28 cellular contexts compared by ENCODE assay signal in genomic region chr11:67626970-67627369, GRCh38. TPM values are rescaled to one million over a fixed set of nuclear protein-coding genes. Genes with fewer than 3 reads are reported as not detected.
DNase-seq lines count a peak whose midpoint lies in the region; ATAC-seq and TF ChIP-seq lines count a peak whose summit lies in the region.
"Had no signal": no experiment of that assay in that cellular context is flagged by ENCODE, and none has a peak within 500 bp of the region (broad histone marks: within the 10 kb centered on the region; RNA-seq: fewer than 3 reads in every experiment).

No MANE protein-coding gene starts in this region.

- H3K9me3 ChIP-seq in right cardiac atrium (ENCODE audit: control insufficient read depth, low read length), result no peaks in the 10 kb centered on the region
- H3K9me3 ChIP-seq in gastrocnemius medialis, result no peaks in the 10 kb centered on the region
- H3K9me3 ChIP-seq: adrenal gland, body of pancreas, thyroid gland had no signal

- H3K4me3 ChIP-seq in right cardiac atrium (ENCODE audit: low read length) (no peak overlapping the region), gastrocnemius medialis (no peak overlapping the region)
- H3K4me3 ChIP-seq: adrenal gland, body of pancreas, thyroid gland had no signal

- peak overlapping the region; percentile 88 for H3K27ac Mint-ChIP-seq in WTC11
- H3K27ac Mint-ChIP-seq in mesothelial cell of epicardium, result peak overlapping the region; percentile 0
- no peak overlapping the region for H3K27ac Mint-ChIP-seq in activated CD8-positive, alpha-beta T cell treated with anti-CD3 and anti-CD28 coated beads for 36 hours
- H3K27ac Mint-ChIP-seq: activated naive CD4-positive, alpha-beta T cell treated with anti-CD3 and anti-CD28 coated beads for 36 hours; memory B cell; stimulated activated naive CD8-positive, alpha-beta T cell treated with anti-CD3 and anti-CD28 coated beads, Interleukin-15, Interleukin-2, amounts not matched to agents 100 ng/mL and 50 ng/mL, for 24 hours had no signal

- intact Hi-C loops in left ventricle myocardium superior (cut with micrococcal nuclease), result no loop called here
- intact Hi-C loops in right cardiac atrium (cut with DNase I), result no loop called here
- intact Hi-C loops in gastrocnemius medialis (cut with DNase I; ENCODE audit: low total_unique reads), result no loop called here
- intact Hi-C loops in activated CD8-positive, alpha-beta T cell treated with anti-CD3 and anti-CD28 coated beads for 36 hours (cut with micrococcal nuclease), result no loop called here

- H3K27me3 Mint-ChIP-seq in WTC11 (ENCODE audit: low read depth), result peaks cover 10% of the 10 kb centered on the region
- peaks cover under 1% of the 10 kb centered on the region for H3K27me3 Mint-ChIP-seq in mesothelial cell of epicardium (ENCODE audit: low read depth)
- no peaks in the 10 kb centered on the region for H3K27me3 Mint-ChIP-seq in activated CD8-positive, alpha-beta T cell treated with anti-CD3 and anti-CD28 coated beads for 36 hours
- H3K27me3 Mint-ChIP-seq: memory B cell; stimulated activated naive CD8-positive, alpha-beta T cell treated with anti-CD3 and anti-CD28 coated beads, Interleukin-15, Interleukin-2, amounts not matched to agents 100 ng/mL and 50 ng/mL, for 24 hours had no signal

- in situ Hi-C loops in gastrocnemius medialis (cut with MboI; ENCODE audit: low sequenced_read_pairs in 4 of 4), result no loop called here

- H3K4me1 Mint-ChIP-seq in WTC11 (peaks cover 38% of the 10 kb centered on the region), mesothelial cell of epicardium (peaks cover 16% of the 10 kb centered on the region)
- H3K4me1 Mint-ChIP-seq in activated CD8-positive, alpha-beta T cell treated with anti-CD3 and anti-CD28 coated beads for 36 hours (ENCODE audit: low read depth), result peaks cover 7% of the 10 kb centered on the region

- WGBS in right cardiac atrium, result 93% methylated on average over 10 of the region's 10 CpGs

- H3K4me1 ChIP-seq in right cardiac atrium (ENCODE audit: control insufficient read depth, insufficient read depth, low read length) (peaks cover 2% of the 10 kb centered on the region), gastrocnemius medialis (peaks cover 5% of the 10 kb centered on the region in 2 donors)

- H3K27me3 ChIP-seq in right cardiac atrium (ENCODE audit: control insufficient read depth, insufficient read depth), result no peaks in the 10 kb centered on the region
- no peaks in the 10 kb centered on the region for H3K27me3 ChIP-seq in gastrocnemius medialis
- H3K27me3 ChIP-seq: adrenal gland, body of pancreas, thyroid gland had no signal

- no peak for TF ChIP-seq POLR2A in gastrocnemius medialis (IDR thresholded peaks at IDR 0.05)

- H3K36me3 Mint-ChIP-seq in WTC11 (peaks cover 32% of the 10 kb centered on the region), mesothelial cell of epicardium (peaks cover 14% of the 10 kb centered on the region)
- peaks cover 5% of the 10 kb centered on the region for H3K36me3 Mint-ChIP-seq in activated CD8-positive, alpha-beta T cell treated with anti-CD3 and anti-CD28 coated beads for 36 hours (ENCODE audit: low read depth)
- H3K36me3 Mint-ChIP-seq: memory B cell had no signal

- H3K4me3 Mint-ChIP-seq in WTC11 (no peak overlapping the region), mesothelial cell of epicardium (no peak overlapping the region)
- H3K4me3 Mint-ChIP-seq in activated CD8-positive, alpha-beta T cell treated with anti-CD3 and anti-CD28 coated beads for 36 hours, result no peak overlapping the region
- H3K4me3 Mint-ChIP-seq: activated naive CD4-positive, alpha-beta T cell treated with anti-CD3 and anti-CD28 coated beads for 36 hours; memory B cell; stimulated activated naive CD8-positive, alpha-beta T cell treated with anti-CD3 and anti-CD28 coated beads, Interleukin-15, Interleukin-2, amounts not matched to agents 100 ng/mL and 50 ng/mL, for 24 hours had no signal

- peak; percentile 20 for DNase-seq in left ventricle myocardium superior
- DNase-seq in right cardiac atrium, result no peak
- DNase-seq in WTC11 (ENCODE audit: low spot score), result no peak
- no peak for DNase-seq in mesothelial cell of epicardium (ENCODE audit: low spot score in 2 of 2, unreplicated experiment in 2 of 2)
- DNase-seq in NCI-H146 (lab: John Stamatoyannopoulos, UW), result no peak
- no peak for DNase-seq in gastrocnemius medialis
- no peak for DNase-seq in activated CD8-positive, alpha-beta T cell treated with anti-CD3 and anti-CD28 coated beads for 36 hours
- DNase-seq: ACHN; activated CD4-positive, CD25-positive, alpha-beta regulatory T cell; activated naive CD4-positive, alpha-beta T cell treated with anti-CD3 and anti-CD28 coated beads for 36 hours; DMS153; glutamatergic neuron; Kasumi-1; NCI-H1436 treated with DMSO at 0.1 percent for 48 hours; NCI-H446; OCI-M1; SW 1271; T1000; thyroid gland had no signal

- TF ChIP-seq CTCF in WTC11 (IDR thresholded peaks at IDR 0.05) (no peak), mesothelial cell of epicardium (IDR thresholded peaks at IDR 0.05; ENCODE audit: unreplicated experiment) (no peak), gastrocnemius medialis (IDR thresholded peaks at IDR 0.05 in 4 of 5, conservative IDR thresholded peaks at IDR 0.05 in 1 of 5) (no peak)
- no peak for TF ChIP-seq CTCF in activated CD8-positive, alpha-beta T cell treated with anti-CD3 and anti-CD28 coated beads for 36 hours (IDR thresholded peaks at IDR 0.05)

- CTCF ChIA-PET in WTC11 (lab: Charles Lee), result interaction anchor here (1.0 to 1.4 kb wide), 3 partner anchors 13 to 54 kb away, joined by 3 to 8 read pairs (median 4); no protein-coding TSS in a partner anchor
- CTCF ChIA-PET in activated CD8-positive, alpha-beta T cell treated with anti-CD3 and anti-CD28 coated beads for 36 hours (lab: Charles Lee), result interaction anchor here (0.8 to 8.6 kb wide), 3 partner anchors 12 to 54 kb away, joined by 3 to 127 read pairs (median 89); partner anchors contain the start of gene ACY3

- POLR2A ChIA-PET in WTC11 (lab: Charles Lee), result no interaction called here
- POLR2A ChIA-PET in activated CD8-positive, alpha-beta T cell treated with anti-CD3 and anti-CD28 coated beads for 36 hours (lab: Charles Lee), result interaction anchor here (2.7 to 5.9 kb wide), 2 partner anchors 9 to 12 kb away, joined by 10 to 48 read pairs; no protein-coding TSS in a partner anchor

- H3K27ac ChIP-seq in right cardiac atrium (ENCODE audit: low read length) (no peak overlapping the region), gastrocnemius medialis (no peak overlapping the region)
- H3K27ac ChIP-seq: adrenal gland, body of pancreas, thyroid gland had no signal

- no peaks in the 10 kb centered on the region for H3K36me3 ChIP-seq in gastrocnemius medialis
- H3K36me3 ChIP-seq: adrenal gland, thyroid gland had no signal

- ATAC-seq in left ventricle myocardium superior (no peak), right cardiac atrium (no peak), WTC11 (no peak), GM18861 (IDR thresholded peaks at IDR 0.05; ENCODE audit: unreplicated experiment) (no peak), gastrocnemius medialis (no peak)
- no peak for ATAC-seq in activated CD8-positive, alpha-beta T cell treated with anti-CD3 and anti-CD28 coated beads for 36 hours
- ATAC-seq: body of pancreas had no signal

- H3K9me3 Mint-ChIP-seq in WTC11 (peaks cover 10% of the 10 kb centered on the region; the same call in 1 of the 2 replicates), mesothelial cell of epicardium (no peaks in the 10 kb centered on the region)
- no peaks in the 10 kb centered on the region for H3K9me3 Mint-ChIP-seq in activated CD8-positive, alpha-beta T cell treated with anti-CD3 and anti-CD28 coated beads for 36 hours
- H3K9me3 Mint-ChIP-seq: activated naive CD4-positive, alpha-beta T cell treated with anti-CD3 and anti-CD28 coated beads for 36 hours; memory B cell; stimulated activated naive CD8-positive, alpha-beta T cell treated with anti-CD3 and anti-CD28 coated beads, Interleukin-15, Interleukin-2, amounts not matched to agents 100 ng/mL and 50 ng/mL, for 24 hours had no signal

RNA-seq across cellular contexts. Expression of gene NUDT8, which starts 2.8 kb away (rescaled TPM):
- 106 TPM for total RNA-seq in left ventricle myocardium superior
- total RNA-seq in right cardiac atrium, result 100 to 1,000 TPM in 1 of 4 donors, 10 to 100 TPM in 3; 45.6 to 105 (median 79.6) TPM
- 121 TPM for polyA plus RNA-seq in right cardiac atrium
- 7.6 to 8.3 TPM (median 7.8 TPM) in 3 replicates for total RNA-seq in WTC11 (2021)
- total RNA-seq in mesothelial cell of epicardium, result 5.0 to 6.2 TPM (median 5.6 TPM) in 3 replicates
- 10 to 100 TPM; 23.3 to 42.4 (median 36.2) TPM for total RNA-seq in gastrocnemius medialis
- total RNA-seq in activated CD8-positive, alpha-beta T cell treated with anti-CD3 and anti-CD28 coated beads for 36 hours, result 10 to 100 TPM; 35.5 to 39.5 TPM

RNA-seq across cellular contexts. Expression of gene TBX10, which starts 12.6 kb away (rescaled TPM):
- total RNA-seq in left ventricle myocardium superior (0.37 TPM), right cardiac atrium (not detected), WTC11 (2021) (0.21 TPM in 1 of 3 replicates, not detected in the others), mesothelial cell of epicardium (not detected in 3 replicates), gastrocnemius medialis (not detected)
- not detected for polyA plus RNA-seq in right cardiac atrium
- total RNA-seq in activated CD8-positive, alpha-beta T cell treated with anti-CD3 and anti-CD28 coated beads for 36 hours, result not detected
- total RNA-seq: activated naive CD4-positive, alpha-beta T cell treated with anti-CD3 and anti-CD28 coated beads for 36 hours; adrenal gland; body of pancreas; kidney epithelial cell; omental fat pad; skeletal muscle tissue; thyroid gland had no signal
- polyA plus RNA-seq: adrenal gland, BJ had no signal

RNA-seq across cellular contexts. Expression of gene NDUFV1, which starts 20.2 kb away (rescaled TPM):
- total RNA-seq in left ventricle myocardium superior, result 768 TPM
- 100 to 1,000 TPM; 375 to 462 (median 435) TPM for total RNA-seq in right cardiac atrium
- 380 TPM for polyA plus RNA-seq in right cardiac atrium
- total RNA-seq in WTC11 (2021), result 201 to 231 TPM (median 213 TPM) in 3 replicates
- 179 to 187 TPM (median 180 TPM) in 3 replicates for total RNA-seq in mesothelial cell of epicardium
- total RNA-seq in gastrocnemius medialis, result 100 to 1,000 TPM; 306 to 608 (median 365) TPM
- total RNA-seq in activated CD8-positive, alpha-beta T cell treated with anti-CD3 and anti-CD28 coated beads for 36 hours, result 100 to 1,000 TPM; 315 to 317 TPM

RNA-seq across cellular contexts. Expression of gene ACY3, which starts 23.6 kb away (rescaled TPM):
- total RNA-seq in left ventricle myocardium superior (not detected), right cardiac atrium (not detected), WTC11 (2021) (0.27 TPM in 1 of 3 replicates, not detected in the others), mesothelial cell of epicardium (not detected in 3 replicates), gastrocnemius medialis (not detected)
- polyA plus RNA-seq in right cardiac atrium, result not detected
- under 1 TPM; 0.31 to 0.61 TPM for total RNA-seq in activated CD8-positive, alpha-beta T cell treated with anti-CD3 and anti-CD28 coated beads for 36 hours
- total RNA-seq: activated naive CD4-positive, alpha-beta T cell treated with anti-CD3 and anti-CD28 coated beads for 36 hours; adrenal gland; omental fat pad; skeletal muscle tissue; thyroid gland had no signal
- polyA plus RNA-seq: BJ had no signal

RNA-seq across cellular contexts. Expression of gene GSTP1, which starts 43.4 kb away (rescaled TPM):
- total RNA-seq in left ventricle myocardium superior, result 360 TPM
- 100 to 1,000 TPM; 323 to 411 (median 377) TPM for total RNA-seq in right cardiac atrium
- polyA plus RNA-seq in right cardiac atrium, result 501 TPM
- total RNA-seq in WTC11 (2021), result 1,404 to 1,452 TPM (median 1,412 TPM) in 3 replicates
- 875 to 906 TPM (median 905 TPM) in 3 replicates for total RNA-seq in mesothelial cell of epicardium
- 100 to 1,000 TPM; 316 to 866 (median 549) TPM for total RNA-seq in gastrocnemius medialis
- total RNA-seq in activated CD8-positive, alpha-beta T cell treated with anti-CD3 and anti-CD28 coated beads for 36 hours, result 100 to 1,000 TPM; 467 to 472 TPM
